Comparison of ENCODE assay signal across 18 cellular contexts in genomic region chr17:17394494-17394893, GRCh38.
"Had no signal": no experiment of that assay in that cellular context is flagged by ENCODE, and none has a peak within 500 bp of the region (broad histone marks: within the 10 kb centered on the region; RNA-seq: fewer than 3 reads in every experiment).

No MANE protein-coding gene starts in this region.

- H3K27ac ChIP-seq: lower lobe of right lung, prostate gland, right atrium auricular region, sigmoid colon, thoracic aorta, tibial nerve, upper lobe of left lung had no signal

- DNase-seq: cortex of kidney; effector memory CD8-positive, alpha-beta T cell; hypothalamus; immature natural killer cell; islet precursor cell; kidney glomerular epithelial cell; left ventricle myocardium superior; lower lobe of right lung; natural killer cell; sigmoid colon; stimulated activated CD4-positive, alpha-beta T cell treated with anti-CD3 and anti-CD28 coated beads, Interleukin-4, amount 100 ng/mL, for 4 hours; stimulated activated naive B cell treated with anti-CD40 and anti-IgM and Interleukin-4, amounts not matched to agents 10 μg/mL and 1 μg/mL and 100 μg/mL, for 72 hours; upper lobe of left lung had no signal

- ATAC-seq: effector memory CD8-positive, alpha-beta T cell; left ventricle myocardium superior; lower lobe of right lung; natural killer cell; stimulated activated naive B cell treated with anti-CD40 and anti-IgM and Interleukin-4, amounts not matched to agents 10 μg/mL and 1 μg/mL and 100 μg/mL, for 72 hours had no signal

- H3K36me3 Mint-ChIP-seq: immature natural killer cell, natural killer cell had no signal

- H3K36me3 ChIP-seq: lower lobe of right lung, prostate gland, right atrium auricular region, sigmoid colon, thoracic aorta, tibial nerve, upper lobe of left lung had no signal

- H3K4me3 ChIP-seq: lower lobe of right lung, prostate gland, right atrium auricular region, sigmoid colon, thoracic aorta, tibial nerve, upper lobe of left lung had no signal

- H3K4me3 Mint-ChIP-seq: natural killer cell; stimulated activated naive B cell treated with anti-CD40 and anti-IgM and Interleukin-4, amounts not matched to agents 10 μg/mL and 1 μg/mL and 100 μg/mL, for 72 hours; stimulated activated naive CD8-positive, alpha-beta T cell treated with anti-CD3 and anti-CD28 coated beads, Interleukin-15, Interleukin-2, amounts not matched to agents 100 ng/mL and 50 ng/mL, for 24 hours had no signal

- H3K27me3 Mint-ChIP-seq: effector memory CD8-positive, alpha-beta T cell had no signal

- H3K27me3 ChIP-seq: right atrium auricular region, sigmoid colon, tibial nerve, upper lobe of left lung had no signal

- H3K9me3 ChIP-seq: lower lobe of right lung, prostate gland, right atrium auricular region, sigmoid colon, thoracic aorta, upper lobe of left lung had no signal

- H3K27ac Mint-ChIP-seq: immature natural killer cell; natural killer cell; stimulated activated naive B cell treated with anti-CD40 and anti-IgM and Interleukin-4, amounts not matched to agents 10 μg/mL and 1 μg/mL and 100 μg/mL, for 72 hours; stimulated activated naive CD8-positive, alpha-beta T cell treated with anti-CD3 and anti-CD28 coated beads, Interleukin-15, Interleukin-2, amounts not matched to agents 100 ng/mL and 50 ng/mL, for 24 hours had no signal

- H3K9me3 Mint-ChIP-seq: effector memory CD8-positive, alpha-beta T cell; immature natural killer cell; natural killer cell; stimulated activated naive CD8-positive, alpha-beta T cell treated with anti-CD3 and anti-CD28 coated beads, Interleukin-15, Interleukin-2, amounts not matched to agents 100 ng/mL and 50 ng/mL, for 24 hours had no signal

- H3K4me1 ChIP-seq: prostate gland, sigmoid colon had no signal
